ENCODE assay signal across 8 cellular contexts in the genomic region with DNA sequence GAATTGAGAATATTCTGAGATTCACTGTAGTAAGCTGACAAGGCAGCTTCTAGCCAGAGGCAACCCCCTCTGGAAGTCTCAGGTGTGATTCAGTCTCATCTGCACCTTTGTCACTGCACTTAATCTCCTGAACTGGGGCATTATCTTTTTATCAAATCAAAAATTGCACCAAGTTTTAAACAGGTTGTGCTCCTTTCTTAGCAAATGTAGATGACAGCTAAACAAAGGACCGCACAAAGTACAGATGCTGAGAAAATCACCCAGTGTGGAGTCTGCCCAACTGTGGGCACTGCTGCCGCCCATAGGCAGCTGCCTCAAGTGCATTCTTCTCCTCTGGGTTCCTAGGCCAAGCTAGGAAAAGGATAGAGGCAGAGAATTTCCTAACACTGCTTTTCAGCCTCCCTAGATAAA. TPM values are rescaled to one million over a fixed set of nuclear protein-coding genes. Genes with fewer than 3 reads are reported as not detected.
A peak's percentile ranks its signal among the peaks of the same experiment; 100 is the strongest.
DNase-seq lines count a peak whose midpoint lies in the region; ATAC-seq, FAIRE-seq and TF ChIP-seq lines count a peak whose summit lies in the region.

No MANE protein-coding gene starts in this region.

- peak; percentile 92 for TF ChIP-seq CTCF in AG09309 (IDR thresholded peaks at IDR 0.05; ENCODE audit: control insufficient read depth, insufficient read depth, low read depth, low read length, missing control alignments)
- TF ChIP-seq CTCF in GM20000 (IDR thresholded peaks at IDR 0.05; ENCODE audit: extremely low read depth, missing control alignments), result peak; percentile 41
- TF ChIP-seq CTCF in glutamatergic neuron (IDR thresholded peaks at IDR 0.05; ENCODE audit: partially characterized antibody, unreplicated experiment), result peak; percentile 16
- no peak for TF ChIP-seq CTCF in suprapubic skin (IDR thresholded peaks at IDR 0.05)

- H3K4me3 Mint-ChIP-seq in glutamatergic neuron (ENCODE audit: unreplicated experiment), result no peak overlapping the region

- DNase-seq in AG09309 (ENCODE audit: low read depth) (no peak), GM20000 (ENCODE audit: low spot score) (no peak), RCC 7860 (ENCODE audit: low spot score) (peak; percentile 37), glutamatergic neuron (peak; percentile 45), suprapubic skin (ENCODE audit: low spot score in 2 of 2) (no peak), cortex of kidney (lab: John Stamatoyannopoulos, UW) (no peak)

- peak overlapping the region; percentile 78 for H3K27ac Mint-ChIP-seq in glutamatergic neuron (ENCODE audit: unreplicated experiment)

- no peak for TF ChIP-seq POLR2A in suprapubic skin (IDR thresholded peaks at IDR 0.05)

- H3K27me3 Mint-ChIP-seq in glutamatergic neuron (ENCODE audit: unreplicated experiment), result peaks cover 2% of the 10 kb centered on the region

- no peak for FAIRE-seq in RCC 7860 (lab: Jason Lieb, UNC)

- H3K27me3 ChIP-seq in suprapubic skin, result peaks cover 3% of the 10 kb centered on the region

- ATAC-seq in GM21576 (IDR thresholded peaks at IDR 0.05; ENCODE audit: unreplicated experiment), result no peak
- ATAC-seq in HG02870 (IDR thresholded peaks at IDR 0.05; ENCODE audit: unreplicated experiment), result no peak

- H3K9me3 ChIP-seq in suprapubic skin, result no peaks in the 10 kb centered on the region

- no peaks in the 10 kb centered on the region for H3K36me3 ChIP-seq in suprapubic skin

- H3K4me3 ChIP-seq in AG09309 (ENCODE audit: control insufficient read depth, low read depth, low read length) (no peak overlapping the region), suprapubic skin (no peak overlapping the region)

- no peaks in the 10 kb centered on the region for H3K4me1 ChIP-seq in suprapubic skin

- peaks cover 15% of the 10 kb centered on the region for H3K36me3 Mint-ChIP-seq in glutamatergic neuron (ENCODE audit: unreplicated experiment)

- 43% methylated on average over 2 of the region's 2 CpGs for WGBS in suprapubic skin

- H3K4me1 Mint-ChIP-seq in glutamatergic neuron (ENCODE audit: low read depth, unreplicated experiment), result peaks cover 26% of the 10 kb centered on the region

- H3K9me3 Mint-ChIP-seq in glutamatergic neuron (ENCODE audit: unreplicated experiment), result peaks cover 2% of the 10 kb centered on the region

- no peak overlapping the region for H3K27ac ChIP-seq in suprapubic skin

- no peak for TF ChIP-seq EP300 in suprapubic skin (IDR thresholded peaks at IDR 0.05)

RNA-seq across cellular contexts. Expression of a gene that starts 51.1 kb away (rescaled TPM):
- total RNA-seq in glutamatergic neuron (ENCODE audit: unreplicated experiment), result 71.2 TPM
- 1 to 10 TPM; 2.2 to 6.4 (median 3.2) TPM for total RNA-seq in suprapubic skin

Comparison
In these comparisons a context has a peak if more than half of its experiments do, and no peak if none do; other contexts are left out.
1. DNase-seq: peak in RCC 7860 (single experiment) and glutamatergic neuron (single experiment); none in AG09309 (single experiment), GM20000 (single experiment), suprapubic skin (0 of 2) and cortex of kidney (single experiment).
2. CTCF ChIP-seq: peak in AG09309 (single experiment), GM20000 (single experiment) and glutamatergic neuron (single experiment); none in suprapubic skin (0 of 2).